Comparison of ENCODE assay signal across 1 cellular context in the genomic region with DNA sequence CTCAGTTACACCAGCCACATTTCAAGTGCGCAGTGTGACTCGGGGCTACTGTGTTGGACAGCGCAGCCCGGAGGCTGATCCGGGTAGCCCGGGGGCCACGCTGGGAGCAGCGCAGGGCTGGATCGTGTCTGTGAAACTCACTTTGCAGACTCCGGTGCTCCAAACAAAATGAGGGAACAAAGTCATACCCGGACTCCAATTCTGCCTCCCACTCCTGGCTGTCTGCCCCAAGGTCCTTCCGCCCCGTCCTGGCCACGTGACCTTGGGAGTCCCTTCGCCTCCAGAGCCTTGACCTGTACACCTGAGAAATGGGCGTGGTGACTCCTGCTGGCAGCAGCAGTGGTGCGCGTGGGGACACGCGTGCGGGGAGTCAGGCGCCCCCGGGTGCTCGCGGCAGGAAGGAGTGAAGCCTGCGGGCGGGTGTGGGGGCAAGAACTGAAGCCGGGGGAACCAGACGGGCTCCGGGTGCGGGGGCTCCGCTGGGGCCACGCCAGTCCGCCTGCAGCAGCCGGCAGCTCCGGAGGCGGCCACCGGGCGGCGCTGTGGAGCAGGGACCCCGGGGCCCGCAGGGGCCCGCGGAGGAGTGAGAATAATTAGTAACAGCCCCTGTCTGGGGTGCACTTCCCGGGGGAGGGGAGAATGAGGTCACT.
TF ChIP-seq lines count a peak whose summit lies in the region.

No MANE protein-coding gene starts in this region.

TF ChIP-seq in HepG2, 621 proteins besides CTCF, POLR2A, EP300 and RAD21 (continued from another document):
- TF ChIP-seq ZSCAN12 (CRISPR knock-in tag; IDR thresholded peaks at IDR 0.05) (no peak), KDM2A (CRISPR knock-in tag; IDR thresholded peaks at IDR 0.05; ENCODE audit: borderline replicate concordance, low read depth) (no peak), ZNF224 (CRISPR knock-in tag; IDR thresholded peaks at IDR 0.05) (no peak), RXRB (CRISPR knock-in tag; IDR thresholded peaks at IDR 0.05; ENCODE audit: borderline replicate concordance) (no peak), AGO1 (IDR thresholded peaks at IDR 0.05; ENCODE audit: low read depth, low read length, poor library complexity, severe bottlenecking) (peak; percentile 44), KDM1A (CRISPR knock-in tag; IDR thresholded peaks at IDR 0.05) (peak; percentile 94), ZNF605 (CRISPR knock-in tag; IDR thresholded peaks at IDR 0.05) (no peak), STAG1 (CRISPR knock-in tag; IDR thresholded peaks at IDR 0.05) (peak; percentile 44), GFI1 (CRISPR knock-in tag; IDR thresholded peaks at IDR 0.05; ENCODE audit: borderline replicate concordance) (no peak), ERF (CRISPR knock-in tag; IDR thresholded peaks at IDR 0.05) (no peak), CBX5 (CRISPR knock-in tag; IDR thresholded peaks at IDR 0.05; ENCODE audit: borderline replicate concordance) (0 out of 2 replicates have a peak, but pooled peaks have one; percentile 20), ADNP (CRISPR knock-in tag; IDR thresholded peaks at IDR 0.05) (peak; percentile 76; the same call in 1 of the 2 replicates), ZSCAN25 (CRISPR knock-in tag; IDR thresholded peaks at IDR 0.05) (no peak), ZBTB7B (CRISPR knock-in tag; IDR thresholded peaks at IDR 0.05) (0 out of 2 replicates have a peak, but pooled peaks have one; percentile 51), HNF4G (IDR thresholded peaks at IDR 0.05; ENCODE audit: borderline replicate concordance, low read depth, low read length) (no peak), HNF4G (CRISPR knock-in tag; IDR thresholded peaks at IDR 0.05; ENCODE audit: borderline replicate concordance, low read depth) (no peak), ZFY (CRISPR knock-in tag; IDR thresholded peaks at IDR 0.05) (no peak)
- TF ChIP-seq, protein P1, sequence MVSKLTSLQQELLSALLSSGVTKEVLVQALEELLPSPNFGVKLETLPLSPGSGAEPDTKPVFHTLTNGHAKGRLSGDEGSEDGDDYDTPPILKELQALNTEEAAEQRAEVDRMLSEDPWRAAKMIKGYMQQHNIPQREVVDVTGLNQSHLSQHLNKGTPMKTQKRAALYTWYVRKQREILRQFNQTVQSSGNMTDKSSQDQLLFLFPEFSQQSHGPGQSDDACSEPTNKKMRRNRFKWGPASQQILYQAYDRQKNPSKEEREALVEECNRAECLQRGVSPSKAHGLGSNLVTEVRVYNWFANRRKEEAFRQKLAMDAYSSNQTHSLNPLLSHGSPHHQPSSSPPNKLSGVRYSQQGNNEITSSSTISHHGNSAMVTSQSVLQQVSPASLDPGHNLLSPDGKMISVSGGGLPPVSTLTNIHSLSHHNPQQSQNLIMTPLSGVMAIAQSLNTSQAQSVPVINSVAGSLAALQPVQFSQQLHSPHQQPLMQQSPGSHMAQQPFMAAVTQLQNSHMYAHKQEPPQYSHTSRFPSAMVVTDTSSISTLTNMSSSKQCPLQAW (CRISPR knock-in tag; IDR thresholded peaks at IDR 0.05), result peak; percentile 25; the same call in 1 of the 2 replicates
- TF ChIP-seq, protein P2, sequence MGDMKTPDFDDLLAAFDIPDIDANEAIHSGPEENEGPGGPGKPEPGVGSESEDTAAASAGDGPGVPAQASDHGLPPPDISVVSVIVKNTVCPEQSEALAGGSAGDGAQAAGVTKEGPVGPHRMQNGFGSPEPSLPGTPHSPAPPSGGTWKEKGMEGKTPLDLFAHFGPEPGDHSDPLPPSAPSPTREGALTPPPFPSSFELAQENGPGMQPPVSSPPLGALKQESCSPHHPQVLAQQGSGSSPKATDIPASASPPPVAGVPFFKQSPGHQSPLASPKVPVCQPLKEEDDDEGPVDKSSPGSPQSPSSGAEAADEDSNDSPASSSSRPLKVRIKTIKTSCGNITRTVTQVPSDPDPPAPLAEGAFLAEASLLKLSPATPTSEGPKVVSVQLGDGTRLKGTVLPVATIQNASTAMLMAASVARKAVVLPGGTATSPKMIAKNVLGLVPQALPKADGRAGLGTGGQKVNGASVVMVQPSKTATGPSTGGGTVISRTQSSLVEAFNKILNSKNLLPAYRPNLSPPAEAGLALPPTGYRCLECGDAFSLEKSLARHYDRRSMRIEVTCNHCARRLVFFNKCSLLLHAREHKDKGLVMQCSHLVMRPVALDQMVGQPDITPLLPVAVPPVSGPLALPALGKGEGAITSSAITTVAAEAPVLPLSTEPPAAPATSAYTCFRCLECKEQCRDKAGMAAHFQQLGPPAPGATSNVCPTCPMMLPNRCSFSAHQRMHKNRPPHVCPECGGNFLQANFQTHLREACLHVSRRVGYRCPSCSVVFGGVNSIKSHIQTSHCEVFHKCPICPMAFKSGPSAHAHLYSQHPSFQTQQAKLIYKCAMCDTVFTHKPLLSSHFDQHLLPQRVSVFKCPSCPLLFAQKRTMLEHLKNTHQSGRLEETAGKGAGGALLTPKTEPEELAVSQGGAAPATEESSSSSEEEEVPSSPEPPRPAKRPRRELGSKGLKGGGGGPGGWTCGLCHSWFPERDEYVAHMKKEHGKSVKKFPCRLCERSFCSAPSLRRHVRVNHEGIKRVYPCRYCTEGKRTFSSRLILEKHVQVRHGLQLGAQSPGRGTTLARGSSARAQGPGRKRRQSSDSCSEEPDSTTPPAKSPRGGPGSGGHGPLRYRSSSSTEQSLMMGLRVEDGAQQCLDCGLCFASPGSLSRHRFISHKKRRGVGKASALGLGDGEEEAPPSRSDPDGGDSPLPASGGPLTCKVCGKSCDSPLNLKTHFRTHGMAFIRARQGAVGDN (CRISPR knock-in tag; IDR thresholded peaks at IDR 0.05), result peak; percentile 48
